In genomic region chr14:20988717-20989116, GRCh38 we compare ENCODE assay signal across 9 cellular contexts. TPM values are rescaled to one million over a fixed set of nuclear protein-coding genes. Genes with fewer than 3 reads are reported as not detected.
DNase-seq lines count a peak whose midpoint lies in the region; ATAC-seq, FAIRE-seq and TF ChIP-seq lines count a peak whose summit lies in the region.
"Had no signal": no experiment of that assay in that cellular context is flagged by ENCODE, and none has a peak within 500 bp of the region (broad histone marks: within the 10 kb centered on the region; RNA-seq: fewer than 3 reads in every experiment).

No MANE protein-coding gene starts in this region.

- CTCF ChIA-PET in activated CD8-positive, alpha-beta T cell treated with anti-CD3 and anti-CD28 coated beads for 36 hours (lab: Charles Lee): interaction anchor here (0.7 to 2.5 kb wide), 4 partner anchors 17 to 116 kb away, joined by 3 to 25 read pairs (median 6); no protein-coding TSS in a partner anchor

- no peaks in the 10 kb centered on the region for H3K27me3 Mint-ChIP-seq in activated T-cell treated with anti-CD3 and anti-CD28 coated beads, Interleukin-2, amount 50 U/mL, for 72 hours (ENCODE audit: low read depth)
- no peaks in the 10 kb centered on the region for H3K27me3 Mint-ChIP-seq in activated CD8-positive, alpha-beta T cell treated with anti-CD3 and anti-CD28 coated beads for 36 hours
- H3K27me3 Mint-ChIP-seq in immature natural killer cell (ENCODE audit: low read depth in 3 of 3): peaks cover 0 to 4% (median 3%) of the 10 kb centered on the region in 3 donors

- TF ChIP-seq CTCF in activated CD8-positive, alpha-beta T cell treated with anti-CD3 and anti-CD28 coated beads for 36 hours (IDR thresholded peaks at IDR 0.05): no peak
- TF ChIP-seq CTCF in tibial nerve (IDR thresholded peaks at IDR 0.05): no peak

- peaks cover 6% of the 10 kb centered on the region in 2 donors for H3K36me3 Mint-ChIP-seq in activated T-cell treated with anti-CD3 and anti-CD28 coated beads, Interleukin-2, amount 50 U/mL, for 72 hours (ENCODE audit: insufficient read depth in 2 of 2)
- H3K36me3 Mint-ChIP-seq in activated CD8-positive, alpha-beta T cell treated with anti-CD3 and anti-CD28 coated beads for 36 hours (ENCODE audit: low read depth): peaks cover 17% of the 10 kb centered on the region
- peaks cover 3 to 12% (median 8%) of the 10 kb centered on the region in 3 donors for H3K36me3 Mint-ChIP-seq in immature natural killer cell

- POLR2A ChIA-PET in activated CD8-positive, alpha-beta T cell treated with anti-CD3 and anti-CD28 coated beads for 36 hours (lab: Charles Lee): interaction anchor here (0.6 to 0.9 kb wide), 2 partner anchors 18 to 64 kb away, joined by 3 to 4 read pairs; no protein-coding TSS in a partner anchor

- no peak for TF ChIP-seq POLR2A in tibial nerve (IDR thresholded peaks at IDR 0.05)

- H3K4me3 Mint-ChIP-seq in activated T-cell treated with anti-CD3 and anti-CD28 coated beads, Interleukin-2, amount 50 U/mL, for 72 hours: peak overlapping the region; percentile 61 to 65
- peak overlapping the region; percentile 13 for H3K4me3 Mint-ChIP-seq in activated CD8-positive, alpha-beta T cell treated with anti-CD3 and anti-CD28 coated beads for 36 hours
- H3K4me3 Mint-ChIP-seq in immature natural killer cell: peak overlapping the region; percentile 31 to 78 (median 61)

- no peak for TF ChIP-seq EP300 in tibial nerve (IDR thresholded peaks at IDR 0.05)

- no peak for DNase-seq in activated T-cell treated with anti-CD3 and anti-CD28 coated beads, Interleukin-2, amount 50 U/mL, for 72 hours
- no peak for DNase-seq in activated T-cell treated with anti-CD3 and anti-CD28 coated beads, Interleukin-2, amount 50 U/mL, for 1 hour
- no peak for DNase-seq in activated CD8-positive, alpha-beta T cell treated with anti-CD3 and anti-CD28 coated beads for 36 hours
- DNase-seq in immature natural killer cell (no peak), tibial nerve (ENCODE audit: low spot score in 2 of 2) (no peak), HuH-7 (ENCODE audit: low spot score) (no peak), HTR-8/SVneo (ENCODE audit: insufficient read length, low spot score) (no peak)
- DNase-seq: occipital lobe had no signal

- no peaks in the 10 kb centered on the region for H3K9me3 Mint-ChIP-seq in activated T-cell treated with anti-CD3 and anti-CD28 coated beads, Interleukin-2, amount 50 U/mL, for 72 hours
- no peaks in the 10 kb centered on the region for H3K9me3 Mint-ChIP-seq in activated CD8-positive, alpha-beta T cell treated with anti-CD3 and anti-CD28 coated beads for 36 hours
- H3K9me3 Mint-ChIP-seq in immature natural killer cell: no peaks in the 10 kb centered on the region

- H3K4me1 ChIP-seq in tibial nerve: peaks cover 0 to 53% (median 20%) of the 10 kb centered on the region in 4 donors

- H3K27ac Mint-ChIP-seq in activated T-cell treated with anti-CD3 and anti-CD28 coated beads, Interleukin-2, amount 50 U/mL, for 72 hours: no peak overlapping the region
- H3K27ac Mint-ChIP-seq in activated CD8-positive, alpha-beta T cell treated with anti-CD3 and anti-CD28 coated beads for 36 hours: peak overlapping the region; percentile 50
- peak overlapping the region in 1 of 6 donors; percentile 56 for H3K27ac Mint-ChIP-seq in immature natural killer cell

- FAIRE-seq in HTR-8/SVneo (lab: Jason Lieb, UNC): no peak

- 85 to 88% methylated on average over 10 of the region's 10 CpGs for WGBS in tibial nerve, 2 donors

- intact Hi-C loops in activated CD8-positive, alpha-beta T cell treated with anti-CD3 and anti-CD28 coated beads for 36 hours (cut with micrococcal nuclease): no loop called here

- no peak for ATAC-seq in activated T-cell treated with anti-CD3 and anti-CD28 coated beads, Interleukin-2, amount 50 U/mL, for 72 hours (replicated peaks in 1 of 2)
- no peak for ATAC-seq in activated CD8-positive, alpha-beta T cell treated with anti-CD3 and anti-CD28 coated beads for 36 hours
- ATAC-seq in GM19467 (IDR thresholded peaks at IDR 0.05; ENCODE audit: unreplicated experiment): no peak

- H3K27ac ChIP-seq in tibial nerve: peak overlapping the region; percentile 77 to 91 (median 84)

- peaks cover 0 to 24% (median 0%) of the 10 kb centered on the region in 3 donors for H3K36me3 ChIP-seq in tibial nerve

- H3K9me3 ChIP-seq in tibial nerve: no peaks in the 10 kb centered on the region

- H3K4me1 Mint-ChIP-seq in activated T-cell treated with anti-CD3 and anti-CD28 coated beads, Interleukin-2, amount 50 U/mL, for 72 hours (ENCODE audit: low read depth): peaks cover 34% of the 10 kb centered on the region
- peaks cover 24% of the 10 kb centered on the region for H3K4me1 Mint-ChIP-seq in activated CD8-positive, alpha-beta T cell treated with anti-CD3 and anti-CD28 coated beads for 36 hours (ENCODE audit: low read depth)
- H3K4me1 Mint-ChIP-seq in immature natural killer cell: peaks cover 20 to 39% of the 10 kb centered on the region in 2 donors

- no peak overlapping the region for H3K4me3 ChIP-seq in tibial nerve

- H3K27me3 ChIP-seq in tibial nerve: no peaks in the 10 kb centered on the region

RNA-seq across cellular contexts. Expression of gene METTL17, which starts 1.1 kb away (rescaled TPM):
- total RNA-seq in activated T-cell treated with anti-CD3 and anti-CD28 coated beads, Interleukin-2, amount 50 U/mL, for 72 hours: 10 to 100 TPM; 91.2 to 94.9 TPM
- 10 to 100 TPM; 88.4 to 92.0 TPM for total RNA-seq in activated CD8-positive, alpha-beta T cell treated with anti-CD3 and anti-CD28 coated beads for 36 hours
- polyA plus RNA-seq in immature natural killer cell: 10 to 100 TPM; 30.4 to 39.6 (median 32.1) TPM
- 100 to 1,000 TPM in 3 of 4 donors, 10 to 100 TPM in 1; 61.5 to 134 (median 122) TPM for total RNA-seq in tibial nerve

RNA-seq across cellular contexts. Expression of gene SLC39A2, which starts 10.4 kb away (rescaled TPM):
- under 1 TPM; 0.58 to 0.96 TPM for total RNA-seq in activated T-cell treated with anti-CD3 and anti-CD28 coated beads, Interleukin-2, amount 50 U/mL, for 72 hours
- total RNA-seq in activated CD8-positive, alpha-beta T cell treated with anti-CD3 and anti-CD28 coated beads for 36 hours: not detected
- not detected for polyA plus RNA-seq in immature natural killer cell
- total RNA-seq in tibial nerve: not detected
- total RNA-seq: occipital lobe had no signal

RNA-seq across cellular contexts. Expression of gene RNASE2, which starts 33.4 kb away (rescaled TPM):
- not detected for total RNA-seq in activated T-cell treated with anti-CD3 and anti-CD28 coated beads, Interleukin-2, amount 50 U/mL, for 72 hours
- total RNA-seq in activated CD8-positive, alpha-beta T cell treated with anti-CD3 and anti-CD28 coated beads for 36 hours: not detected
- 1 to 10 TPM in 2 of 3 donors, not detected in 1; 2.0 to 4.1 TPM for polyA plus RNA-seq in immature natural killer cell
- total RNA-seq in tibial nerve: 1 to 10 TPM in 2 of 4 donors, under 1 TPM in 1, not detected in 1; 0.59 to 3.5 (median 1.3) TPM
- total RNA-seq: occipital lobe had no signal

RNA-seq across cellular contexts. Expression of gene NDRG2, which starts 36.1 kb away (rescaled TPM):
- total RNA-seq in activated T-cell treated with anti-CD3 and anti-CD28 coated beads, Interleukin-2, amount 50 U/mL, for 72 hours: 1 to 10 TPM; 4.0 to 6.3 TPM
- total RNA-seq in activated CD8-positive, alpha-beta T cell treated with anti-CD3 and anti-CD28 coated beads for 36 hours: 1 to 10 TPM; 4.3 to 5.3 TPM
- 10 to 100 TPM; 10.9 to 40.0 (median 19.9) TPM for polyA plus RNA-seq in immature natural killer cell
- total RNA-seq in tibial nerve: 100 to 1,000 TPM; 370 to 971 (median 750) TPM

RNA-seq across cellular contexts. Expression of gene TPPP2, which starts 41.3 kb away (rescaled TPM):
- not detected for total RNA-seq in activated T-cell treated with anti-CD3 and anti-CD28 coated beads, Interleukin-2, amount 50 U/mL, for 72 hours
- not detected for total RNA-seq in activated CD8-positive, alpha-beta T cell treated with anti-CD3 and anti-CD28 coated beads for 36 hours
- polyA plus RNA-seq in immature natural killer cell: not detected
- not detected for total RNA-seq in tibial nerve
- total RNA-seq: occipital lobe had no signal

Comparison
In these comparisons a context has a peak if more than half of its experiments do, and no peak if none do; other contexts are left out.
1. H3K4me3 Mint-ChIP-seq: peak in every context shown above with its lines; median percentile 63 in activated T-cell treated with anti-CD3 and anti-CD28 coated beads, Interleukin-2, amount 50 U/mL, for 72 hours; 61 in immature natural killer cell; 13 in activated CD8-positive, alpha-beta T cell treated with anti-CD3 and anti-CD28 coated beads for 36 hours.